ENCODE assay signal across 40 cellular contexts in the genomic region with DNA sequence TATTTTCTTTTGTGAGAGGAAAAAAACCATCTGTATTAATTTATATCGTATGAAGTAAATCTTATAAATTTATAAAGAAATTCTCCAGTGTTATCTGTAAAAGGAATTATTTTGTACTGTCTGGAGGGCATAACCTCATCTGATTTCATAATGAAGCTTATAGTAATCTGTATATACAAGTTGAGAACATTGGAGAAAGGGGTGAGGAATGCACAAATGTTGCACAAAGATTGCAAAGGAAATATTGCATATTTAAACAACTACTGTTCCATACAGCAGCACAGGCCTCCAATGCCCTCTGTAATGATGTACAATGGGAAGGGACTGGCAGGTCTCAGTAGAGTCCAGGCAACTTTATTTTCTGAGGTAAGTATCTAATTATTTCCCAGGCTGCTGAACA. TPM values are rescaled to one million over a fixed set of nuclear protein-coding genes. Genes with fewer than 3 reads are reported as not detected.
"Had no signal": no experiment of that assay in that cellular context is flagged by ENCODE, and none has a peak within 500 bp of the region (broad histone marks: within the 10 kb centered on the region; RNA-seq: fewer than 3 reads in every experiment).

No MANE protein-coding gene starts in this region.

- H3K4me3 ChIP-seq: adrenal gland, ascending aorta, cardiac muscle cell had no signal

- H3K27ac ChIP-seq: adrenal gland, ascending aorta, cardiac muscle cell, VCaP had no signal

- H3K4me1 ChIP-seq: ascending aorta had no signal

- DNase-seq: activated B cell treated with CpG ODN at 0.5 μM for 24 hours; activated CD4-positive, alpha-beta memory T cell treated with anti-CD3 and anti-CD28 coated beads for 36 hours; activated CD4-positive, alpha-beta T cell treated with anti-CD3 and anti-CD28 coated beads for 4 hours; activated CD4-positive, alpha-beta T cell treated with anti-CD3 and anti-CD28 coated beads, Interleukin-2, amount 10 ng/mL, durations not matched to agents 24 days and 14 days; activated CD4-positive, alpha-beta T cell treated with anti-CD3 and anti-CD28 coated beads, Interleukin-2, amount 50 U/mL, for 1 hour; activated CD4-positive, alpha-beta T cell treated with anti-CD3 and anti-CD28 coated beads, Interleukin-2, amount 50 U/mL, for 4 hours; activated CD4-positive, CD25-positive, alpha-beta regulatory T cell treated with anti-CD3 and anti-CD28 coated beads, Interleukin-2, amount 50 U/mL, for 72 hours; activated CD8-positive, alpha-beta memory T cell treated with anti-CD3 and anti-CD28 coated beads, Interleukin-2, amount 50 U/mL, for 4 hours; activated CD8-positive, alpha-beta T cell treated with anti-CD3 and anti-CD28 coated beads for 36 hours; activated effector memory CD4-positive, alpha-beta T cell treated with Interleukin-2 at 50 U/mL for 16 hours; activated gamma-delta T cell; activated naive CD4-positive, alpha-beta T cell treated with anti-CD3 and anti-CD28 coated beads, Interleukin-2, amount 10 ng/mL, durations not matched to agents 7 days and 5 days; activated naive CD4-positive, alpha-beta T cell treated with Interleukin-2 at 50 U/mL for 16 hours; activated naive CD8-positive, alpha-beta T cell treated with anti-CD3 and anti-CD28 coated beads, Interleukin-2, amount 10 ng/mL, durations not matched to agents 7 days and 5 days; activated naive CD8-positive, alpha-beta T cell treated with anti-CD3 and anti-CD28 coated beads, Interleukin-2, amount 50 U/mL, for 24 hours; activated T-cell treated with anti-CD3 and anti-CD28 coated beads for 4 hours; activated T-cell treated with anti-CD3 and anti-CD28 coated beads, Interleukin-2, amount 50 U/mL, for 1 hour; activated T-cell treated with anti-CD3 and anti-CD28 coated beads, Interleukin-2, amount 50 U/mL, for 4 hours; activated T-cell treated with anti-CD3 and anti-CD28 coated beads, Interleukin-2, amount 50 U/mL, for 72 hours; adrenal gland; amygdala; anterior cingulate cortex; caudate nucleus; cerebellar nuclear complex; T-helper 1 cell; T-helper 2 cell; T-helper 9 cell had no signal

- H3K27me3 Mint-ChIP-seq: activated B cell treated with CpG ODN at 0.5 μM for 24 hours; activated CD4-positive, alpha-beta memory T cell treated with anti-CD3 and anti-CD28 coated beads for 36 hours; activated CD4-positive, alpha-beta T cell treated with anti-CD3 and anti-CD28 coated beads, Interleukin-2, amount 10 ng/mL, durations not matched to agents 24 days and 14 days; activated CD8-positive, alpha-beta T cell treated with anti-CD3 and anti-CD28 coated beads for 36 hours; activated naive CD4-positive, alpha-beta T cell treated with anti-CD3 and anti-CD28 coated beads, Interleukin-2, amount 10 ng/mL, durations not matched to agents 7 days and 5 days; activated naive CD8-positive, alpha-beta T cell; activated naive CD8-positive, alpha-beta T cell treated with anti-CD3 and anti-CD28 coated beads, Interleukin-2, amount 50 U/mL, for 24 hours; brain; central memory CD8-positive, alpha-beta T cell had no signal

- ATAC-seq: activated CD8-positive, alpha-beta T cell treated with anti-CD3 and anti-CD28 coated beads for 36 hours; activated naive CD8-positive, alpha-beta T cell treated with anti-CD3 and anti-CD28 coated beads, Interleukin-2, amount 50 U/mL, for 24 hours; activated T-cell treated with anti-CD3 and anti-CD28 coated beads, Interleukin-2, amount 50 U/mL, for 4 hours; activated T-cell treated with anti-CD3 and anti-CD28 coated beads, Interleukin-2, amount 50 U/mL, for 72 hours had no signal

- H3K4me1 Mint-ChIP-seq: activated B cell treated with CpG ODN at 0.5 μM for 24 hours; activated CD4-positive, alpha-beta T cell treated with anti-CD3 and anti-CD28 coated beads, Interleukin-2, amount 10 ng/mL, durations not matched to agents 24 days and 14 days; activated naive CD4-positive, alpha-beta T cell treated with anti-CD3 and anti-CD28 coated beads, Interleukin-2, amount 10 ng/mL, durations not matched to agents 7 days and 5 days; activated naive CD4-positive, alpha-beta T cell treated with anti-CD3 and anti-CD28 coated beads, Interleukin-2, amount 50 U/mL, for 24 hours; activated naive CD8-positive, alpha-beta T cell treated with anti-CD3 and anti-CD28 coated beads, Interleukin-2, amount 10 ng/mL, durations not matched to agents 7 days and 5 days; activated naive CD8-positive, alpha-beta T cell treated with anti-CD3 and anti-CD28 coated beads, Interleukin-2, amount 50 U/mL, for 24 hours; central memory CD8-positive, alpha-beta T cell had no signal

- H3K27ac Mint-ChIP-seq: activated B cell treated with CpG ODN at 0.5 μM for 24 hours; activated CD4-positive, alpha-beta memory T cell treated with anti-CD3 and anti-CD28 coated beads for 36 hours; activated CD4-positive, alpha-beta T cell treated with anti-CD3 and anti-CD28 coated beads, Interleukin-2, amount 10 ng/mL, durations not matched to agents 24 days and 14 days; activated CD8-positive, alpha-beta T cell treated with anti-CD3 and anti-CD28 coated beads for 36 hours; activated naive CD4-positive, alpha-beta T cell treated with anti-CD3 and anti-CD28 coated beads, Interleukin-2, amount 10 ng/mL, durations not matched to agents 7 days and 5 days; activated naive CD4-positive, alpha-beta T cell treated with anti-CD3 and anti-CD28 coated beads, Interleukin-2, amount 50 U/mL, for 24 hours; activated naive CD8-positive, alpha-beta T cell; activated naive CD8-positive, alpha-beta T cell treated with anti-CD3 and anti-CD28 coated beads, Interleukin-2, amount 10 ng/mL, durations not matched to agents 7 days and 5 days; activated naive CD8-positive, alpha-beta T cell treated with anti-CD3 and anti-CD28 coated beads, Interleukin-2, amount 50 U/mL, for 24 hours; activated T-cell treated with anti-CD3 and anti-CD28 coated beads, Interleukin-2, amount 50 U/mL, for 72 hours; activated T-helper 1 cell treated with anti-CD3 and anti-CD28 coated beads, Interleukin-12 subunit alpha, Interleukin-12 subunit beta, Interleukin-2, Interleukin-4 antibody, amounts not matched to agents 30 ng/mL and 10 ng/mL and 1 ng/mL, durations not matched to agents 14 hours and 24 hours and 36 hours; activated T-helper 2 cell treated with anti-CD3 and anti-CD28 coated beads, Interferon-gamma antibody, Interleukin-2, Interleukin-4, amounts not matched to agents 10 μg/mL and 5 μg/mL and 100 μg/mL, durations not matched to agents 14 hours and 24 hours and 36 hours; T-helper 1 cell treated with Interleukin-12 subunit alpha and Interleukin-12 subunit beta and Interleukin-4 antibody, amounts not matched to agents 30 μg/mL and 1 μg/mL, for 36 hours; T-helper 2 cell treated with Interferon-gamma antibody and Interleukin-4, amounts not matched to agents 5 μg/mL and 100 μg/mL, for 36 hours had no signal

- H3K36me3 Mint-ChIP-seq: activated CD4-positive, alpha-beta memory T cell treated with anti-CD3 and anti-CD28 coated beads for 36 hours; activated naive CD4-positive, alpha-beta T cell treated with anti-CD3 and anti-CD28 coated beads, Interleukin-2, amount 10 ng/mL, durations not matched to agents 7 days and 5 days; activated naive CD4-positive, alpha-beta T cell treated with anti-CD3 and anti-CD28 coated beads, Interleukin-2, amount 50 U/mL, for 24 hours; activated naive CD8-positive, alpha-beta T cell; activated naive CD8-positive, alpha-beta T cell treated with anti-CD3 and anti-CD28 coated beads, Interleukin-2, amount 10 ng/mL, durations not matched to agents 7 days and 5 days; brain had no signal

- H3K36me3 ChIP-seq: adrenal gland, ascending aorta, cardiac muscle cell had no signal

- H3K9me3 Mint-ChIP-seq: activated CD4-positive, alpha-beta memory T cell treated with anti-CD3 and anti-CD28 coated beads for 36 hours; activated CD4-positive, alpha-beta T cell treated with anti-CD3 and anti-CD28 coated beads, Interleukin-2, amount 10 ng/mL, durations not matched to agents 24 days and 14 days; activated CD8-positive, alpha-beta T cell treated with anti-CD3 and anti-CD28 coated beads for 36 hours; activated naive CD4-positive, alpha-beta T cell treated with anti-CD3 and anti-CD28 coated beads, Interleukin-2, amount 10 ng/mL, durations not matched to agents 7 days and 5 days; activated naive CD4-positive, alpha-beta T cell treated with anti-CD3 and anti-CD28 coated beads, Interleukin-2, amount 50 U/mL, for 24 hours; activated naive CD8-positive, alpha-beta T cell treated with anti-CD3 and anti-CD28 coated beads, Interleukin-2, amount 10 ng/mL, durations not matched to agents 7 days and 5 days; activated naive CD8-positive, alpha-beta T cell treated with anti-CD3 and anti-CD28 coated beads, Interleukin-2, amount 50 U/mL, for 24 hours; activated T-helper 1 cell treated with anti-CD3 and anti-CD28 coated beads, Interleukin-12 subunit alpha, Interleukin-12 subunit beta, Interleukin-2, Interleukin-4 antibody, amounts not matched to agents 30 ng/mL and 10 ng/mL and 1 ng/mL, durations not matched to agents 14 hours and 24 hours and 36 hours; activated T-helper 2 cell treated with anti-CD3 and anti-CD28 coated beads, Interferon-gamma antibody, Interleukin-2, Interleukin-4, amounts not matched to agents 10 μg/mL and 5 μg/mL and 100 μg/mL, durations not matched to agents 14 hours and 24 hours and 36 hours; T-helper 1 cell treated with Interleukin-12 subunit alpha and Interleukin-12 subunit beta and Interleukin-4 antibody, amounts not matched to agents 30 μg/mL and 1 μg/mL, for 36 hours had no signal

- H3K9me3 ChIP-seq: adrenal gland, ascending aorta had no signal

- H3K4me3 Mint-ChIP-seq: activated B cell treated with CpG ODN at 0.5 μM for 24 hours; activated CD4-positive, alpha-beta memory T cell treated with anti-CD3 and anti-CD28 coated beads for 36 hours; activated CD4-positive, alpha-beta T cell treated with anti-CD3 and anti-CD28 coated beads, Interleukin-2, amount 10 ng/mL, durations not matched to agents 24 days and 14 days; activated CD8-positive, alpha-beta T cell treated with anti-CD3 and anti-CD28 coated beads for 36 hours; activated naive CD4-positive, alpha-beta T cell treated with anti-CD3 and anti-CD28 coated beads, Interleukin-2, amount 10 ng/mL, durations not matched to agents 7 days and 5 days; activated naive CD4-positive, alpha-beta T cell treated with anti-CD3 and anti-CD28 coated beads, Interleukin-2, amount 50 U/mL, for 24 hours; activated naive CD8-positive, alpha-beta T cell; activated naive CD8-positive, alpha-beta T cell treated with anti-CD3 and anti-CD28 coated beads, Interleukin-2, amount 10 ng/mL, durations not matched to agents 7 days and 5 days; activated naive CD8-positive, alpha-beta T cell treated with anti-CD3 and anti-CD28 coated beads, Interleukin-2, amount 50 U/mL, for 24 hours; activated T-cell treated with anti-CD3 and anti-CD28 coated beads, Interleukin-2, amount 50 U/mL, for 4 hours; activated T-cell treated with anti-CD3 and anti-CD28 coated beads, Interleukin-2, amount 50 U/mL, for 72 hours; activated T-helper 1 cell treated with anti-CD3 and anti-CD28 coated beads, Interleukin-12 subunit alpha, Interleukin-12 subunit beta, Interleukin-2, Interleukin-4 antibody, amounts not matched to agents 30 ng/mL and 10 ng/mL and 1 ng/mL, durations not matched to agents 14 hours and 24 hours and 36 hours; brain; central memory CD8-positive, alpha-beta T cell; T-helper 1 cell treated with Interleukin-12 subunit alpha and Interleukin-12 subunit beta and Interleukin-4 antibody, amounts not matched to agents 30 μg/mL and 1 μg/mL, for 36 hours; T-helper 2 cell treated with Interferon-gamma antibody and Interleukin-4, amounts not matched to agents 5 μg/mL and 100 μg/mL, for 36 hours had no signal

- H3K27me3 ChIP-seq: adrenal gland, ascending aorta, cardiac muscle cell had no signal

RNA-seq across cellular contexts. Expression of gene KCNJ16, which starts 50.8 kb away (rescaled TPM):
- total RNA-seq: activated B cell treated with CpG ODN at 0.5 μM for 24 hours; activated CD4-positive, alpha-beta memory T cell treated with anti-CD3 and anti-CD28 coated beads for 36 hours; activated CD4-positive, alpha-beta T cell treated with anti-CD3 and anti-CD28 coated beads, Interleukin-2, amount 10 ng/mL, durations not matched to agents 24 days and 14 days; activated CD8-positive, alpha-beta memory T cell treated with anti-CD3 and anti-CD28 coated beads for 36 hours; activated CD8-positive, alpha-beta T cell treated with anti-CD3 and anti-CD28 coated beads for 36 hours; activated naive CD8-positive, alpha-beta T cell treated with anti-CD3 and anti-CD28 coated beads, Interleukin-2, amount 10 ng/mL, durations not matched to agents 7 days and 5 days; activated T-cell treated with anti-CD3 and anti-CD28 coated beads, Interleukin-2, amount 50 U/mL, for 4 hours; activated T-cell treated with anti-CD3 and anti-CD28 coated beads, Interleukin-2, amount 50 U/mL, for 72 hours; activated T-helper 1 cell treated with anti-CD3 and anti-CD28 coated beads, Interleukin-12 subunit alpha, Interleukin-12 subunit beta, Interleukin-2, Interleukin-4 antibody, amounts not matched to agents 30 ng/mL and 10 ng/mL and 1 ng/mL, durations not matched to agents 14 hours and 24 hours and 36 hours; activated T-helper 2 cell treated with anti-CD3 and anti-CD28 coated beads, Interferon-gamma antibody, Interleukin-2, Interleukin-4, amounts not matched to agents 10 μg/mL and 5 μg/mL and 100 μg/mL, durations not matched to agents 14 hours and 24 hours and 36 hours; ascending aorta; bronchial epithelial cell; cardiac muscle cell had no signal
- polyA plus RNA-seq: cardiac muscle cell had no signal
